8 cellular contexts compared by ENCODE assay signal in genomic region chr11:65316979-65317786, GRCh38. TPM values are rescaled to one million over a fixed set of nuclear protein-coding genes. Genes with fewer than 3 reads are reported as not detected.
A peak's percentile ranks its signal among the peaks of the same experiment; 100 is the strongest.
DNase-seq lines count a peak whose midpoint lies in the region; ATAC-seq, FAIRE-seq and TF ChIP-seq lines count a peak whose summit lies in the region.

No MANE protein-coding gene starts in this region.

- H3K9me1 ChIP-seq in keratinocyte (ENCODE audit: control insufficient read depth, extremely low read depth, insufficient read depth, low read length) = no peaks in the 10 kb centered on the region

- peak overlapping the region; percentile 97 for H3K4me2 ChIP-seq in keratinocyte (ENCODE audit: control insufficient read depth, extremely low read depth, insufficient read depth, low read depth, low read length)

- peak; percentile 71 for FAIRE-seq in keratinocyte (lab: Jason Lieb, UNC)

- ATAC-seq in stimulated activated naive CD8-positive, alpha-beta T cell treated with anti-CD3 and anti-CD28 coated beads, Interleukin-15, amount 100 ng/mL, for 72 hours = no peak
- ATAC-seq in GM18858 (IDR thresholded peaks at IDR 0.05; ENCODE audit: unreplicated experiment) = no peak

- no peak overlapping the region for H3K4me3 Mint-ChIP-seq in stimulated activated naive CD8-positive, alpha-beta T cell treated with anti-CD3 and anti-CD28 coated beads, Interleukin-15, amount 100 ng/mL, for 72 hours

- H4K20me1 ChIP-seq in keratinocyte (ENCODE audit: control insufficient read depth, extremely low read depth, insufficient read depth, low read length) = peaks cover 12% of the 10 kb centered on the region

- H3K9ac ChIP-seq in keratinocyte (ENCODE audit: control insufficient read depth, extremely low read depth, insufficient read depth, low read length) = peak overlapping the region; percentile 85

- peaks cover 19% of the 10 kb centered on the region for H3K4me1 Mint-ChIP-seq in stimulated activated naive CD8-positive, alpha-beta T cell treated with anti-CD3 and anti-CD28 coated beads, Interleukin-15, amount 100 ng/mL, for 72 hours

- no peak overlapping the region for H3K27ac Mint-ChIP-seq in stimulated activated naive CD8-positive, alpha-beta T cell treated with anti-CD3 and anti-CD28 coated beads, Interleukin-15, amount 100 ng/mL, for 72 hours

- peaks cover 25% of the 10 kb centered on the region for H3K4me1 ChIP-seq in keratinocyte (ENCODE audit: control insufficient read depth, extremely low read depth, insufficient read depth, low read length)

- peak; percentile 96 for DNase-seq in HT1080 (ENCODE audit: low read depth)
- DNase-seq in astrocyte of the hippocampus (ENCODE audit: low read depth, low spot score) = peak; percentile 57
- DNase-seq in keratinocyte (ENCODE audit: low read depth, low spot score) = peak; percentile 63
- peak in 2 of 49 donors; percentile 31 to 35 for DNase-seq in substantia nigra (lab: John Stamatoyannopoulos, UW)
- DNase-seq in NCI-H1694 (lab: John Stamatoyannopoulos, UW) = no peak
- no peak for DNase-seq in T-helper 9 cell
- no peak for DNase-seq in stimulated activated naive CD8-positive, alpha-beta T cell treated with anti-CD3 and anti-CD28 coated beads, Interleukin-15, amount 100 ng/mL, for 72 hours

- H3K27ac ChIP-seq in keratinocyte (ENCODE audit: control insufficient read depth, insufficient read depth, low read length) (peak overlapping the region; percentile 78), substantia nigra (ENCODE audit: low read depth, low read length, poor library complexity, severe bottlenecking) (peak overlapping the region; percentile 96)

- H3K9me3 ChIP-seq in keratinocyte (ENCODE audit: control insufficient read depth, low read depth, low read length) = no peaks in the 10 kb centered on the region

- TF ChIP-seq CTCF in keratinocyte (optimal IDR thresholded peaks at IDR 0.05 in 1 of 3, IDR thresholded peaks at IDR 0.05 in 1 of 3, conservative IDR thresholded peaks at IDR 0.05 in 1 of 3; ENCODE audit: extremely low read depth in 1 of 3, insufficient read depth in 2 of 3, low read length in 3 of 3) = no peak

- H3K27me3 Mint-ChIP-seq in stimulated activated naive CD8-positive, alpha-beta T cell treated with anti-CD3 and anti-CD28 coated beads, Interleukin-15, amount 100 ng/mL, for 72 hours = peaks cover 27% of the 10 kb centered on the region

- H2AFZ ChIP-seq in keratinocyte (ENCODE audit: control insufficient read depth, low read length) = peak overlapping the region; percentile 41

- H3K79me2 ChIP-seq in keratinocyte (ENCODE audit: control insufficient read depth, insufficient read depth, low read length) = peaks cover 69% of the 10 kb centered on the region

- H3K9me3 Mint-ChIP-seq in stimulated activated naive CD8-positive, alpha-beta T cell treated with anti-CD3 and anti-CD28 coated beads, Interleukin-15, amount 100 ng/mL, for 72 hours = no peaks in the 10 kb centered on the region

- peak overlapping the region; percentile 91 to 97 (median 94) for H3K4me3 ChIP-seq in keratinocyte (ENCODE audit: control insufficient read depth in 2 of 3, extremely low read depth in 1 of 3, insufficient read depth in 2 of 3, low read depth in 1 of 3, low read length in 3 of 3)

- H3K27me3 ChIP-seq in keratinocyte (ENCODE audit: control insufficient read depth, extremely low read depth, insufficient read depth, low read length) = no peaks in the 10 kb centered on the region

- dilution Hi-C loops in keratinocyte (cut with MboI; ENCODE audit: extremely low pct_ligation_motif_present, low sequenced_read_pairs) = no loop called here

- peaks cover 16 to 19% of the 10 kb centered on the region in 2 experiments for H3K36me3 ChIP-seq in keratinocyte (ENCODE audit: control insufficient read depth in 2 of 2, extremely low read depth in 1 of 2, insufficient read depth in 2 of 2, low read length in 2 of 2)

RNA-seq across cellular contexts. Expression of gene CDC42EP2, which starts 2.5 kb away (rescaled TPM):
- total RNA-seq in HT1080 (2014; rRNA removed; shearing (Covaris generic)) = 35.3 and 42.7 TPM in 2 replicates
- polyA plus RNA-seq in HT1080 (2015; cell fraction: cytosol; rRNA removed) = 46.6 and 55.5 TPM in 2 replicates
- polyA plus RNA-seq in HT1080 (2015; cell fraction: nucleus; rRNA removed) = 45.7 TPM in 2 replicates
- polyA plus RNA-seq in keratinocyte = 3.6 to 18.7 TPM (median 6.1 TPM) in 3 replicates
- polyA plus RNA-seq in keratinocyte (2011; ENCODE audit: low read depth) = 0.82 TPM
- polyA plus RNA-seq in keratinocyte (2011; cell fraction: cytosol; rRNA removed) = 7.1 and 12.7 TPM in 2 replicates
- polyA plus RNA-seq in keratinocyte (2011; cell fraction: nucleus; rRNA removed) = 15.7 and 19.5 TPM in 2 replicates
- polyA plus RNA-seq in keratinocyte (2012; ENCODE audit: low replicate concordance) = 5.8 and 21.7 TPM in 2 replicates
- 9.7 to 64.5 TPM (median 12.2 TPM) in 3 replicates for polyA minus RNA-seq in keratinocyte
- polyA minus RNA-seq in keratinocyte (2011; cell fraction: cytosol; rRNA and poly(A)+ RNA removed) = 20.1 TPM
- polyA minus RNA-seq in keratinocyte (2011; cell fraction: nucleus; rRNA and poly(A)+ RNA removed) = 16.4 and 16.9 TPM in 2 replicates

RNA-seq across cellular contexts. Expression of gene DPF2, which starts 16.5 kb away (rescaled TPM):
- total RNA-seq in HT1080 (2014; rRNA removed; shearing (Covaris generic)) = 43.7 and 50.8 TPM in 2 replicates
- polyA plus RNA-seq in HT1080 (2015; cell fraction: cytosol; rRNA removed) = 48.2 and 50.8 TPM in 2 replicates
- polyA plus RNA-seq in HT1080 (2015; cell fraction: nucleus; rRNA removed) = 77.3 and 95.8 TPM in 2 replicates
- polyA plus RNA-seq in keratinocyte = 14.5 to 43.9 TPM (median 16.8 TPM) in 3 replicates
- polyA plus RNA-seq in keratinocyte (2011; ENCODE audit: low read depth) = 15.6 TPM
- polyA plus RNA-seq in keratinocyte (2011; cell fraction: cytosol; rRNA removed) = 25.9 and 28.3 TPM in 2 replicates
- polyA plus RNA-seq in keratinocyte (2011; cell fraction: nucleus; rRNA removed) = 62.6 and 66.3 TPM in 2 replicates
- polyA plus RNA-seq in keratinocyte (2012; ENCODE audit: low replicate concordance) = 26.6 and 28.8 TPM in 2 replicates
- 23.0 to 75.8 TPM (median 23.5 TPM) in 3 replicates for polyA minus RNA-seq in keratinocyte
- polyA minus RNA-seq in keratinocyte (2011; cell fraction: cytosol; rRNA and poly(A)+ RNA removed) = 19.8 TPM
- 15.9 and 26.8 TPM in 2 replicates for polyA minus RNA-seq in keratinocyte (2011; cell fraction: nucleus; rRNA and poly(A)+ RNA removed)

RNA-seq across cellular contexts. Expression of gene TIGD3, which starts 37.4 kb away (rescaled TPM):
- 0.40 and 0.51 TPM in 2 replicates for total RNA-seq in HT1080 (2014; rRNA removed; shearing (Covaris generic))
- 0.44 and 0.45 TPM in 2 replicates for polyA plus RNA-seq in HT1080 (2015; cell fraction: cytosol; rRNA removed)
- 0.35 and 0.48 TPM in 2 replicates for polyA plus RNA-seq in HT1080 (2015; cell fraction: nucleus; rRNA removed)
- 0.04 to 0.05 TPM in 2 of 3 replicates, not detected in the other for polyA plus RNA-seq in keratinocyte
- 0.56 TPM for polyA plus RNA-seq in keratinocyte (2011; ENCODE audit: low read depth)
- 0.05 TPM in 1 of 2 replicates, not detected in the other for polyA plus RNA-seq in keratinocyte (2011; cell fraction: cytosol; rRNA removed)
- polyA plus RNA-seq in keratinocyte (2011; cell fraction: nucleus; rRNA removed) = 0.23 and 0.32 TPM in 2 replicates
- polyA plus RNA-seq in keratinocyte (2012; ENCODE audit: low replicate concordance) = 0.05 and 0.23 TPM in 2 replicates
- not detected in 3 replicates for polyA minus RNA-seq in keratinocyte
- polyA minus RNA-seq in keratinocyte (2011; cell fraction: cytosol; rRNA and poly(A)+ RNA removed) = not detected
- not detected in 2 replicates for polyA minus RNA-seq in keratinocyte (2011; cell fraction: nucleus; rRNA and poly(A)+ RNA removed)

RNA-seq across cellular contexts. Expression of gene POLA2, which starts 55.4 kb away (rescaled TPM):
- total RNA-seq in HT1080 (2014; rRNA removed; shearing (Covaris generic)) = 21.4 and 24.2 TPM in 2 replicates
- polyA plus RNA-seq in HT1080 (2015; cell fraction: cytosol; rRNA removed) = 18.3 and 18.8 TPM in 2 replicates
- 50.9 and 60.8 TPM in 2 replicates for polyA plus RNA-seq in HT1080 (2015; cell fraction: nucleus; rRNA removed)
- 13.8 to 21.5 TPM (median 20.9 TPM) in 3 replicates for polyA plus RNA-seq in keratinocyte
- polyA plus RNA-seq in keratinocyte (2011; ENCODE audit: low read depth) = 1.2 TPM
- 7.3 and 15.7 TPM in 2 replicates for polyA plus RNA-seq in keratinocyte (2011; cell fraction: cytosol; rRNA removed)
- 16.6 and 17.0 TPM in 2 replicates for polyA plus RNA-seq in keratinocyte (2011; cell fraction: nucleus; rRNA removed)
- polyA plus RNA-seq in keratinocyte (2012; ENCODE audit: low replicate concordance) = 3.2 and 9.5 TPM in 2 replicates
- 14.2 to 23.6 TPM (median 23.1 TPM) in 3 replicates for polyA minus RNA-seq in keratinocyte
- 5.9 TPM for polyA minus RNA-seq in keratinocyte (2011; cell fraction: cytosol; rRNA and poly(A)+ RNA removed)
- 3.6 and 9.2 TPM in 2 replicates for polyA minus RNA-seq in keratinocyte (2011; cell fraction: nucleus; rRNA and poly(A)+ RNA removed)

Comparison
In these comparisons a context has a peak if more than half of its experiments do, and no peak if none do; other contexts are left out.
1. DNase-seq: peak in HT1080 (single experiment), astrocyte of the hippocampus (single experiment) and keratinocyte (single experiment); none in NCI-H1694 (single experiment), T-helper 9 cell (single experiment) and stimulated activated naive CD8-positive, alpha-beta T cell treated with anti-CD3 and anti-CD28 coated beads, Interleukin-15, amount 100 ng/mL, for 72 hours (0 of 2).